ENCODE assay signal across 20 cellular contexts in genomic region chr15:29682361-29682760, GRCh38.
"Had no signal": no experiment of that assay in that cellular context is flagged by ENCODE, and none has a peak within 500 bp of the region (broad histone marks: within the 10 kb centered on the region; RNA-seq: fewer than 3 reads in every experiment).

No MANE protein-coding gene starts in this region.

- H3K4me3 ChIP-seq: heart right ventricle, prostate gland, right lobe of liver, suprapubic skin, tibial artery, upper lobe of left lung, uterus had no signal

- H3K9me3 Mint-ChIP-seq: natural killer cell treated with Interleukin-12 subunit alpha and Interleukin-12 subunit beta and Interleukin-15 and Interleukin-18, amount 100 ng/mL, for 72 hours; stimulated activated effector memory CD8-positive, alpha-beta T cell treated with anti-CD3 and anti-CD28 coated beads, Interleukin-12 subunit alpha, Interleukin-12 subunit beta, amount 100 ng/mL, for 72 hours had no signal

- H3K36me3 Mint-ChIP-seq: natural killer cell treated with Interleukin-12 subunit alpha and Interleukin-12 subunit beta and Interleukin-15 and Interleukin-18, amount 100 ng/mL, for 72 hours; stimulated activated effector memory CD8-positive, alpha-beta T cell treated with anti-CD3 and anti-CD28 coated beads, Interleukin-12 subunit alpha, Interleukin-12 subunit beta, amount 100 ng/mL, for 72 hours had no signal

- H3K36me3 ChIP-seq: heart right ventricle, prostate gland, right lobe of liver, suprapubic skin, tibial artery, upper lobe of left lung, uterus had no signal

- H3K4me1 ChIP-seq: heart right ventricle, parathyroid adenoma, prostate gland, tibial artery, uterus had no signal

- ATAC-seq: esophagus mucosa; natural killer cell treated with Interleukin-12 subunit alpha and Interleukin-12 subunit beta and Interleukin-15 and Interleukin-18, amount 100 ng/mL, for 72 hours; right lobe of liver; stimulated activated effector memory CD8-positive, alpha-beta T cell treated with anti-CD3 and anti-CD28 coated beads, Interleukin-12 subunit alpha, Interleukin-12 subunit beta, amount 100 ng/mL, for 72 hours; stimulated activated naive CD8-positive, alpha-beta T cell treated with anti-CD3 and anti-CD28 coated beads, Interleukin-15, Interleukin-2, amounts not matched to agents 100 U/mL and 50 U/mL, for 24 hours had no signal

- H3K27ac Mint-ChIP-seq: natural killer cell treated with Interleukin-12 subunit alpha and Interleukin-12 subunit beta and Interleukin-15 and Interleukin-18, amount 100 ng/mL, for 72 hours; stimulated activated effector memory CD8-positive, alpha-beta T cell treated with anti-CD3 and anti-CD28 coated beads, Interleukin-12 subunit alpha, Interleukin-12 subunit beta, amount 100 ng/mL, for 72 hours had no signal

- H3K4me3 Mint-ChIP-seq: natural killer cell treated with Interleukin-12 subunit alpha and Interleukin-12 subunit beta and Interleukin-15 and Interleukin-18, amount 100 ng/mL, for 72 hours; stimulated activated effector memory CD8-positive, alpha-beta T cell treated with anti-CD3 and anti-CD28 coated beads, Interleukin-12 subunit alpha, Interleukin-12 subunit beta, amount 100 ng/mL, for 72 hours had no signal

- DNase-seq: effector memory CD4-positive, alpha-beta T cell; heart right ventricle; hypothalamus; kidney glomerular epithelial cell; right lobe of liver; stimulated activated CD4-positive, alpha-beta T cell treated with anti-CD3 and anti-CD28 coated beads, Interleukin-4, amount 100 ng/mL, for 1 hour; stimulated activated CD8-positive, alpha-beta memory T cell treated with anti-CD3 and anti-CD28 coated beads, Interleukin-4, amount 100 ng/mL, for 48 hours; stimulated activated naive CD8-positive, alpha-beta T cell treated with anti-CD3 and anti-CD28 coated beads, Interleukin-15, Interleukin-2, amounts not matched to agents 100 U/mL and 50 U/mL, for 24 hours; tibial artery; uterus had no signal

- H3K9me3 ChIP-seq: heart right ventricle, prostate gland, right lobe of liver, suprapubic skin, tibial artery, upper lobe of left lung, uterus had no signal

- H3K27ac ChIP-seq: heart right ventricle, parathyroid adenoma, prostate gland, right lobe of liver, suprapubic skin, tibial artery, upper lobe of left lung, uterus had no signal

- H3K27me3 ChIP-seq: right lobe of liver, suprapubic skin, tibial artery, upper lobe of left lung, uterus had no signal

- FAIRE-seq: endometrium, frontal cortex, islet of Langerhans had no signal
